8 cellular contexts compared by ENCODE assay signal in the genomic region with DNA sequence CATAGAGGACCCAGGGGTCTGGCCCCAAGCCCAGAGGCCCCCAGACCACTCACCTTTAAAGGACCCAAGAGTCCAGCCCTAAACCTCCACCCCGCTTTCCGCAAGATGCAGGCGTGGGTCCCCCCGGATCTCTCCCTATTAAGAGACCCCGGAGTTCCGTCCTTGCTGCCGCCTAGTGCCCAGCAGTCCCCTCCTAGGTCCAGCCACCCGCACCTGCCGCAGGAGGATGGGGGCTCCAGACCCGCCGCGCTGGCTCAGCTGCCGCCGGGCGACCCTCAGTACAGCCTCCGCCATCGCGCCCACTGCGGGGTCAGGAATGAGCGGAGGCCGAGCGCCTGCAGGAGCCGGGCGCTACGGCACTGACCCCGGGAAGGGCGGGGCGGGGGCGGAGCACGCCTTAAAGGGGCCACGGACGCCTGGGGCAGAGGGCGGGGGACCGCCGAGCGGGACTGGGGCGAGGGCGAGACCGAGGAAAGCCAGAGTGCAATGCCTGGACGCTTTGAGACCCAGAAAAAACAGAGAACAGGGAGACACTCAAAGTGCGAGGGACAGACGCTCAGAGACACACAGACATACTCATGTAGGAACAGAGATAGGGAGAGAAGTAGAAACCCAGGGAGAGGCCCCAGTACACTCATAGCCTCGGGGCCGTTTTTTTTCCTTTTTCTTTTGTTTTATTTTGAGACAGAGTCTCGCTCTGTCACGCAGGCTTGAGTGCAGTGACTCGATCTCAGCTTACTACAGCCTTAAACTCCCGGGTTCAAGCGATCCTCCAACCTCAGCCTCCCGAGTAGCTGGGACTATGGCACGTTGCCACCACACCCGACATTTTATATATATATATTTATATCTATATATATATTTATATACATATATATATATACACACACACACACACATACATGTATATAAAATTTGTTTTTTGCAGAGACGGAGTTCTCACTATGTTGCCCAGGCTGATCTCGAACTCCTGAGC. TPM values are rescaled to one million over a fixed set of nuclear protein-coding genes. Genes with fewer than 3 reads are reported as not detected.
A peak's percentile ranks its signal among the peaks of the same experiment; 100 is the strongest.
DNase-seq lines count a peak whose midpoint lies in the region; ATAC-seq and TF ChIP-seq lines count a peak whose summit lies in the region.

A gene with protein sequence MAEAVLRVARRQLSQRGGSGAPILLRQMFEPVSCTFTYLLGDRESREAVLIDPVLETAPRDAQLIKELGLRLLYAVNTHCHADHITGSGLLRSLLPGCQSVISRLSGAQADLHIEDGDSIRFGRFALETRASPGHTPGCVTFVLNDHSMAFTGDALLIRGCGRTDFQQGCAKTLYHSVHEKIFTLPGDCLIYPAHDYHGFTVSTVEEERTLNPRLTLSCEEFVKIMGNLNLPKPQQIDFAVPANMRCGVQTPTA (minus strand): TSS at position 318 of the 976 bp plus-strand sequence. CDS start 24 bp downstream, at position 294.

- no peaks in the 10 kb centered on the region for H3K27me3 ChIP-seq in BE2C
- H3K27me3 ChIP-seq in HUES6 (ENCODE audit: control insufficient read depth, insufficient read depth, low read length) = peaks cover 19% of the 10 kb centered on the region
- H3K27me3 ChIP-seq in RWPE2 (ENCODE audit: insufficient read depth, poor library complexity, severe bottlenecking) = no peaks in the 10 kb centered on the region
- no peaks in the 10 kb centered on the region for H3K27me3 ChIP-seq in stomach

- H3K4me3 ChIP-seq in BE2C (ENCODE audit: low read depth, low read length) (peak within 1 kb of the TSS; percentile 63), HUES6 (ENCODE audit: low read depth, low read length) (peak within 1 kb of the TSS; percentile 83), RWPE2 (ENCODE audit: severe bottlenecking) (peak within 1 kb of the TSS; percentile 93), fibroblast of pulmonary artery (replicated peaks; ENCODE audit: low read depth, low read length) (peak within 1 kb of the TSS; percentile 86), stomach (peak within 1 kb of the TSS; percentile 61 to 96 (median 92))

- intact Hi-C loops in natural killer cell (cut with micrococcal nuclease) (loop anchor here (1.0 to 2.0 kb wide), 2 partner anchors 23 to 64 kb away; a partner anchor contains a TSS), stomach (cut with DNase I; ENCODE audit: low total_unique reads) (no loop called here)

- peak; percentile 81 for DNase-seq in BE2C
- peak; percentile 76 for DNase-seq in RWPE2 (ENCODE audit: low spot score)
- peak; percentile 60 for DNase-seq in activated T-helper 9 cell treated with anti-CD3 and anti-CD28 coated beads, Interleukin-2, amount 50 U/mL, for 16 hours (ENCODE audit: low read depth)
- DNase-seq in fibroblast of pulmonary artery (ENCODE audit: low read depth) = peak; percentile 50
- peak; percentile 71 for DNase-seq in natural killer cell
- DNase-seq in stomach = peak; percentile 84

- no peak for TF ChIP-seq CTCF in BE2C (IDR thresholded peaks at IDR 0.05; ENCODE audit: low read depth, low read length)
- TF ChIP-seq CTCF in RWPE2 (IDR thresholded peaks at IDR 0.05; ENCODE audit: poor library complexity, severe bottlenecking) = no peak
- TF ChIP-seq CTCF in fibroblast of pulmonary artery (IDR thresholded peaks at IDR 0.05; ENCODE audit: low read length, missing control alignments) = no peak
- no peak for TF ChIP-seq CTCF in natural killer cell (IDR thresholded peaks at IDR 0.05)
- no peak for TF ChIP-seq CTCF in stomach (IDR thresholded peaks at IDR 0.05)

- peak in 1 of 4 donors; percentile 49 for TF ChIP-seq POLR2A in stomach (IDR thresholded peaks at IDR 0.05)

- H3K36me3 Mint-ChIP-seq in natural killer cell = no peaks in the 10 kb centered on the region

- H3K36me3 ChIP-seq in BE2C (no peaks in the 10 kb centered on the region), HUES6 (ENCODE audit: control insufficient read depth, insufficient read depth, low read length) (no peaks in the 10 kb centered on the region), RWPE2 (ENCODE audit: low read depth) (peaks cover 18% of the 10 kb centered on the region), stomach (peaks cover 0 to 4% (median 2%) of the 10 kb centered on the region in 4 donors)

- no peak within 1 kb of the TSS for H3K27ac ChIP-seq in HUES6 (ENCODE audit: low read depth, low read length)
- H3K27ac ChIP-seq in RWPE2 (ENCODE audit: poor library complexity, severe bottlenecking) = peak within 1 kb of the TSS; percentile 82
- peak within 1 kb of the TSS; percentile 86 to 94 (median 88) for H3K27ac ChIP-seq in stomach

- H3K27ac Mint-ChIP-seq in natural killer cell = peak within 1 kb of the TSS; percentile 77 to 90

- ATAC-seq in GM19372 (IDR thresholded peaks at IDR 0.05; ENCODE audit: low read depth, unreplicated experiment) = peak; percentile 66
- peak; percentile 60 for ATAC-seq in RWPE2 (ENCODE audit: low read depth)
- ATAC-seq in natural killer cell = peak; percentile 89 to 93 (median 91)

- no peak for TF ChIP-seq EP300 in stomach (IDR thresholded peaks at IDR 0.05)

- no peaks in the 10 kb centered on the region for H3K9me3 Mint-ChIP-seq in natural killer cell

- WGBS in stomach, 5 donors = 4 to 6% (median 5%) methylated on average over 37 to 54 of the region's 54 CpGs

- H3K4me1 ChIP-seq in BE2C (no peaks in the 10 kb centered on the region), HUES6 (ENCODE audit: control insufficient read depth, insufficient read depth, low read length) (peaks cover 6% of the 10 kb centered on the region; the same call in 1 of the 2 replicates), RWPE2 (ENCODE audit: insufficient read depth, poor library complexity, severe bottlenecking) (peaks cover 20% of the 10 kb centered on the region), stomach (peaks cover 20 to 53% (median 38%) of the 10 kb centered on the region in 4 donors)

- H3K4me1 Mint-ChIP-seq in natural killer cell = peaks cover 24 to 27% of the 10 kb centered on the region in 2 donors

- H3K27me3 Mint-ChIP-seq in natural killer cell (ENCODE audit: low read depth in 2 of 2) = no peaks in the 10 kb centered on the region

- H3K9me3 ChIP-seq in BE2C (no peaks in the 10 kb centered on the region), HUES6 (ENCODE audit: control insufficient read depth, insufficient read depth, low read depth, low read length) (no peaks in the 10 kb centered on the region), RWPE2 (ENCODE audit: severe bottlenecking) (no peaks in the 10 kb centered on the region), stomach (no peaks in the 10 kb centered on the region)

- peak within 1 kb of the TSS; percentile 63 for H3K9ac ChIP-seq in HUES6 (ENCODE audit: low read length)

- peak within 1 kb of the TSS; percentile 69 for H3K4me3 Mint-ChIP-seq in natural killer cell

RNA-seq across cellular contexts. Expression of the gene that starts here (rescaled TPM):
- polyA plus RNA-seq in BE2C (2012; ENCODE audit: insufficient read depth, insufficient read length, low read depth) = 12.9 TPM
- total RNA-seq in natural killer cell = 10 to 100 TPM; 22.0 to 25.6 (median 24.6) TPM
- 100 to 1,000 TPM in 1 of 5 donors, 10 to 100 TPM in 4; 43.5 to 157 (median 61.1) TPM for total RNA-seq in stomach
- polyA plus RNA-seq in stomach = 10 to 100 TPM; 42.6 to 55.5 (median 42.8) TPM
